ENCODE assay signal across 10 cellular contexts in genomic region chrX:16807548-16807947, GRCh38. TPM values are rescaled to one million over a fixed set of nuclear protein-coding genes. Genes with fewer than 3 reads are reported as not detected.
A peak's percentile ranks its signal among the peaks of the same experiment; 100 is the strongest.
DNase-seq lines count a peak whose midpoint lies in the region; ATAC-seq and TF ChIP-seq lines count a peak whose summit lies in the region.
"Had no signal": no experiment of that assay in that cellular context is flagged by ENCODE, and none has a peak within 500 bp of the region (broad histone marks: within the 10 kb centered on the region; RNA-seq: fewer than 3 reads in every experiment).

No MANE protein-coding gene starts in this region.

- peaks cover 12% of the 10 kb centered on the region for H3K36me3 ChIP-seq in adipocyte (ENCODE audit: control insufficient read depth, insufficient read depth, low read length, severe bottlenecking)

- H3K27me3 ChIP-seq in adipocyte (replicated peaks; ENCODE audit: control insufficient read depth, insufficient read depth, low read length): no peaks in the 10 kb centered on the region

- no peak overlapping the region for H3K9ac ChIP-seq in adipocyte (ENCODE audit: low read length)

- H3K9me3 Mint-ChIP-seq in activated CD8-positive, alpha-beta memory T cell treated with anti-CD3 and anti-CD28 coated beads, Interleukin-2, amount 10 ng/mL, durations not matched to agents 7 days and 5 days (ENCODE audit: low read depth): no peaks in the 10 kb centered on the region
- no peaks in the 10 kb centered on the region for H3K9me3 Mint-ChIP-seq in type B pancreatic cell

- no peaks in the 10 kb centered on the region for H3K9me3 ChIP-seq in adipocyte (ENCODE audit: control insufficient read depth, low read length)

- peak overlapping the region; percentile 52 for H3K27ac Mint-ChIP-seq in activated CD8-positive, alpha-beta memory T cell treated with anti-CD3 and anti-CD28 coated beads, Interleukin-2, amount 10 ng/mL, durations not matched to agents 7 days and 5 days
- peak overlapping the region; percentile 59 for H3K27ac Mint-ChIP-seq in type B pancreatic cell

- H3K4me1 ChIP-seq in adipocyte (ENCODE audit: control insufficient read depth, insufficient read depth, low read length): peaks cover 18% of the 10 kb centered on the region

- no peak overlapping the region for H3K4me3 Mint-ChIP-seq in activated CD8-positive, alpha-beta memory T cell treated with anti-CD3 and anti-CD28 coated beads, Interleukin-2, amount 10 ng/mL, durations not matched to agents 7 days and 5 days
- H3K4me3 Mint-ChIP-seq in type B pancreatic cell: no peak overlapping the region

- no peaks in the 10 kb centered on the region for H3K27me3 Mint-ChIP-seq in activated CD8-positive, alpha-beta memory T cell treated with anti-CD3 and anti-CD28 coated beads, Interleukin-2, amount 10 ng/mL, durations not matched to agents 7 days and 5 days
- H3K27me3 Mint-ChIP-seq in type B pancreatic cell: no peaks in the 10 kb centered on the region

- DNase-seq in activated CD8-positive, alpha-beta memory T cell treated with anti-CD3 and anti-CD28 coated beads, Interleukin-2, amount 10 ng/mL, durations not matched to agents 7 days and 5 days: no peak
- no peak for DNase-seq in activated CD8-positive, alpha-beta memory T cell treated with anti-CD3 and anti-CD28 coated beads, Interleukin-2, amount 50 U/mL, for 48 hours
- DNase-seq in adipocyte (ENCODE audit: low read depth): peak; percentile 68
- DNase-seq in iris pigment epithelial cell (ENCODE audit: low read depth): peak; percentile 46
- DNase-seq in type B pancreatic cell (ENCODE audit: extremely low spot score, unreplicated experiment): no peak
- DNase-seq in NCI-H2227 treated with DMSO at 0.1 percent for 48 hours (lab: John Stamatoyannopoulos, UW): no peak
- DNase-seq: GOT3, NCI-H1694 treated with DMSO at 0.1 percent for 48 hours had no signal

- TF ChIP-seq CTCF in type B pancreatic cell (conservative IDR thresholded peaks at IDR 0.05): peak; percentile 50

- CTCF ChIA-PET in activated CD8-positive, alpha-beta memory T cell treated with anti-CD3 and anti-CD28 coated beads, Interleukin-2, amount 10 ng/mL, durations not matched to agents 7 days and 5 days (lab: Charles Lee): interaction anchor here (0.6 kb wide), 1 partner anchor 19 kb away, joined by 3 read pairs; no protein-coding TSS in a partner anchor

- H3K4me3 ChIP-seq in adipocyte (ENCODE audit: low read length): peak overlapping the region; percentile 80

- no peak for ATAC-seq in activated CD8-positive, alpha-beta memory T cell treated with anti-CD3 and anti-CD28 coated beads, Interleukin-2, amount 10 ng/mL, durations not matched to agents 7 days and 5 days
- ATAC-seq in HG02938 (IDR thresholded peaks at IDR 0.05; ENCODE audit: unreplicated experiment): no peak
- ATAC-seq in HG02973 (IDR thresholded peaks at IDR 0.05; ENCODE audit: unreplicated experiment): no peak

- peaks cover 16% of the 10 kb centered on the region for H3K4me1 Mint-ChIP-seq in activated CD8-positive, alpha-beta memory T cell treated with anti-CD3 and anti-CD28 coated beads, Interleukin-2, amount 10 ng/mL, durations not matched to agents 7 days and 5 days
- H3K4me1 Mint-ChIP-seq in type B pancreatic cell (ENCODE audit: unreplicated experiment): peaks cover 17% of the 10 kb centered on the region

- H3K36me3 Mint-ChIP-seq in activated CD8-positive, alpha-beta memory T cell treated with anti-CD3 and anti-CD28 coated beads, Interleukin-2, amount 10 ng/mL, durations not matched to agents 7 days and 5 days: peaks cover 4% of the 10 kb centered on the region
- peaks cover 12% of the 10 kb centered on the region for H3K36me3 Mint-ChIP-seq in type B pancreatic cell

RNA-seq across cellular contexts. Expression of gene TXLNG, which starts 21.3 kb away (rescaled TPM):
- total RNA-seq in activated CD8-positive, alpha-beta memory T cell treated with anti-CD3 and anti-CD28 coated beads, Interleukin-2, amount 10 ng/mL, durations not matched to agents 7 days and 5 days: 10 to 100 TPM; 10.2 to 13.2 TPM
- total RNA-seq in type B pancreatic cell (ENCODE audit: low replicate concordance): 24.5 and 27.3 TPM in 2 replicates

Comparison
In these comparisons a context has a peak if more than half of its experiments do, and no peak if none do; other contexts are left out.
1. DNase-seq: peak in adipocyte (single experiment) and iris pigment epithelial cell (single experiment); none in activated CD8-positive, alpha-beta memory T cell treated with anti-CD3 and anti-CD28 coated beads, Interleukin-2, amount 10 ng/mL, durations not matched to agents 7 days and 5 days (single experiment), activated CD8-positive, alpha-beta memory T cell treated with anti-CD3 and anti-CD28 coated beads, Interleukin-2, amount 50 U/mL, for 48 hours (single experiment), type B pancreatic cell (single experiment) and NCI-H2227 treated with DMSO at 0.1 percent for 48 hours (single experiment).